10 cellular contexts compared by ENCODE assay signal in the genomic region with DNA sequence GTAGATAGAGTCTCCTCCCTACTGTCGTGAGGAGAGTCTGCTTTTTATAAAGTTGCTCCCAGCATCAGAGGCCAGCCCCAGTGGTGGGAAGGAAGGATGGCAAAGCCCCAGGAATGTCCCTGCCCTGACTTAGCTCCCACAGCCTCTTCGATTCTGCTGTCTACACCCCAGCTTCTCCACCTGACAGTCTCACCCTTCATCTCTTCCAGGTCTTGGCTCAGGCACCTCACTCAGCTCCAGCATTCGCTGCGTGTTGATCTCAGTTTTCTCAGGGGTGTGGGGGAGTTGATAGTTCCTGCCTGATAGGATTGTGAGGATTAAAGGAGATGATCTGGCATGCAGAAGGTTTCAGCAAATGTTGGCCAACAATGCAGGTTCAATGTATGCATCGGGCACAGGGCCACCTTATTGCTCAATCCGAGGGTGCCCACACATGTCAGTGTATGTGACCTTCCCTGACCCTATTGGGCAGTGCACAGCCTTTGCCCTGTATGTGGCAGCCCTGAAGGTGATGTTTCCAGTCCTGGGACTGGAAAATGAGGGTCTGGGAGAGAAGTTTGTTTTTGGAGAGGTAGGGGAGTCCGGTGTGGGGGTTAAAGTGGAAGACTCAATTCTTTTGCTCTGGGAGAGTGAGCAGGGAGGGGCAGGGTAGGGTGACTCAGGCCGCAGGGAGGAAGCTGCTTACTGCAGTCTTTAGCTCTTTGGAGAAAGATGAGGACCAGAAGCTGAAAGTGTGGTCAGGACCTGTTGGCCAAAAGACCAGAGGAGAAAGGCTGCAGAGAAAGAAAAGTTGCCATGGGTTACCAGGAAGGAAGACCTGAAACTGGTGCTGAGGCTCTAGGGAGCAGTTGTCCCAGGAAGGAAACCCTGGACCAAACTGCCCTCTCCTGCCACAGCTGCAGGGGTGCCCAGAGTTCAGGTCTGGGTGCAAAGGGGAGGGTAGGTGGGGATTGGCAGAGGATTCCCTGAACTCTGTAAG.
A peak's percentile ranks its signal among the peaks of the same experiment; 100 is the strongest.
DNase-seq lines count a peak whose midpoint lies in the region; ATAC-seq and TF ChIP-seq lines count a peak whose summit lies in the region.
"Had no signal": no experiment of that assay in that cellular context is flagged by ENCODE, and none has a peak within 500 bp of the region (broad histone marks: within the 10 kb centered on the region; RNA-seq: fewer than 3 reads in every experiment).

No MANE protein-coding gene starts in this region.

- H3K27ac Mint-ChIP-seq in Calu3 (ENCODE audit: unreplicated experiment): peak overlapping the region; percentile 2

- H3K4me1 Mint-ChIP-seq in Calu3 (ENCODE audit: low read depth, unreplicated experiment): peaks cover 23% of the 10 kb centered on the region

- TF ChIP-seq CTCF in Calu3 (IDR thresholded peaks at IDR 0.05; ENCODE audit: unreplicated experiment): no peak
- no peak for TF ChIP-seq CTCF in omental fat pad (IDR thresholded peaks at IDR 0.05)

- intact Hi-C loops in Calu3 (cut with micrococcal nuclease; ENCODE audit: unreplicated experiment): loop anchor here (5.0 kb wide), 1 partner anchor 81 kb away; no protein-coding TSS in a partner anchor

- no peaks in the 10 kb centered on the region for H3K9me3 Mint-ChIP-seq in Calu3 (ENCODE audit: low read depth, unreplicated experiment)

- CTCF ChIA-PET in Calu3 (lab: Charles Lee): interaction anchor here (0.6 to 1.7 kb wide), 4 partner anchors 9 to 461 kb away, joined by 3 to 7 read pairs (median 4); no protein-coding TSS in a partner anchor

- DNase-seq in Calu3 (peak; percentile 39), NOMO-1 treated with DMSO at 0.1 percent for 48 hours (lab: John Stamatoyannopoulos, UW; ENCODE audit: unreplicated experiment) (peak; percentile 45), dermis blood vessel endothelial cell (peak; percentile 43), omental fat pad (ENCODE audit: low spot score) (no peak), DMS79 treated with DMSO at 0.1 percent for 48 hours (lab: John Stamatoyannopoulos, UW) (no peak), NCI-H2107 (lab: John Stamatoyannopoulos, UW) (no peak), LoVo (ENCODE audit: low spot score) (no peak)
- DNase-seq: left cardiac atrium had no signal

- ATAC-seq in omental fat pad (ENCODE audit: low FRiP score) (peak; percentile 56), HG03439 (IDR thresholded peaks at IDR 0.05; ENCODE audit: unreplicated experiment) (no peak)
- ATAC-seq: body of pancreas had no signal

- H3K36me3 Mint-ChIP-seq in Calu3 (ENCODE audit: insufficient read depth, unreplicated experiment): no peaks in the 10 kb centered on the region

- no peak overlapping the region for H3K4me3 Mint-ChIP-seq in Calu3 (ENCODE audit: low read depth, unreplicated experiment)

- no TSS peak for BruUV-seq in Calu3 (replicated peaks; lab: Mats Ljungman, UMichigan)

- peaks cover 7% of the 10 kb centered on the region for H3K27me3 Mint-ChIP-seq in Calu3 (ENCODE audit: unreplicated experiment)

Comparison
In these comparisons a context has a peak if more than half of its experiments do, and no peak if none do; other contexts are left out.
1. DNase-seq: peak in Calu3 (single experiment), NOMO-1 treated with DMSO at 0.1 percent for 48 hours (single experiment) and dermis blood vessel endothelial cell (single experiment); none in omental fat pad (single experiment), DMS79 treated with DMSO at 0.1 percent for 48 hours (single experiment), NCI-H2107 (single experiment) and LoVo (single experiment).